Comparison of ENCODE assay signal across 1 cellular context in genomic region chr21:38788275-38788911, GRCh38.
TF ChIP-seq lines count a peak whose summit lies in the region.

No MANE protein-coding gene starts in this region.

TF ChIP-seq in endothelial cell of umbilical vein, 7 proteins besides CTCF, POLR2A, EP300 and RAD21 (continued from another document):
- TF ChIP-seq FOS (IDR thresholded peaks at IDR 0.05; ENCODE audit: borderline replicate concordance, insufficient read depth, low read length) (no peak), GATA2 (IDR thresholded peaks at IDR 0.05; ENCODE audit: insufficient read depth, insufficient read length, low read depth, low read length) (no peak), MYC (IDR thresholded peaks at IDR 0.05; ENCODE audit: low read depth, low read length) (no peak), POLR2AphosphoS5 (IDR thresholded peaks at IDR 0.05; ENCODE audit: insufficient read depth, low read depth, low read length) (no peak)
- TF ChIP-seq, protein P1, sequence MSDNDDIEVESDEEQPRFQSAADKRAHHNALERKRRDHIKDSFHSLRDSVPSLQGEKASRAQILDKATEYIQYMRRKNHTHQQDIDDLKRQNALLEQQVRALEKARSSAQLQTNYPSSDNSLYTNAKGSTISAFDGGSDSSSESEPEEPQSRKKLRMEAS (IDR thresholded peaks at IDR 0.05; ENCODE audit: insufficient read depth, insufficient read length), result no peak
